1 cellular context compared by ENCODE assay signal in the genomic region with DNA sequence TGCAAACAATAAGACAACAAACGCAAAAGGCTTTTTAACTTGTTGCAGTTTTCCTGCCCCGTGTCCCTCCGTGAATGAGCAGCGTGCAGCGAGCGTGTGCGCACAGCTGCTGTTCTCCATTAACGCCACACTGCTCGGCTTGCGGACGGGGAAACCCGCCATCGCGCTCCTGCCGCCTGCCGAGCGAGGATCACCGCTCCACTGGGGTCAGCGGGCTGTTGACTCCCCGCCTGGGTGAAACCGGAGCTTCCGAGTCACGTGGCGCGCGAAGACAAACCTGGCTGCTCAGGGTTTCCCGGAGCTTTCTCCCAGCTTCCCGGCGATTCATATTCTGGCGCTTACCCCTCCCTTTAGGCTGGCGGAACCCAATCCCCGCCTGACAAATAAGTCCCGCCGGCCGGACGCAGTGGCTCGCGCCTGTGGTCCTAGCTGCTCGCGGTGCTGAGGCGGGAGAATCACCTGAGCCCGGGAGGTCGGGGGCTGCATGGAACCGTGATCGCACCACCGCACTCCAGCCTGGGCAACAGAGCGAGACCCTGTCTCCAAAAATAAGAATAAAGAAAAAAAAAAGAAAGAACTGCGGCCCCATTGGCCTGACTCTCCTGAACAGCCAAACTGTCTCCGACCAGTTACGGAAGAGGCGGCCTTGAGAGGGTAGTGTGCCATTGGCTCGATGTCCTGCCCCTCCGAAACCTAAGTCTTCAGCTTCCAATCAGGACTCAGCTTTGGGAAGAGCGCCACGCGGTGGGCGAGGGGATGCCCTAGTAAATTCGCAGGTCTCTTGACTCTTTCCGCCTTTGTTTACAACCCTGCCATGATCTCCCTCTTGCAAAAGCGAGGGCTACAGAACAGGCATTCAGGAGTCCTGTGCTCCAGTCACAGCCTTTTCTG.
TF ChIP-seq lines count a peak whose summit lies in the region.

Gene CREB3L4 (plus strand): TSS at position 794 of the 891 bp plus-strand sequence. CDS start 624 bp downstream, outside the sequence.

TF ChIP-seq in HepG2, 621 proteins besides CTCF, POLR2A, EP300 and RAD21 (continued from another document and continues in another):
- TF ChIP-seq ZNF530 (CRISPR knock-in tag; IDR thresholded peaks at IDR 0.05; ENCODE audit: low read depth) (no peak), GMEB1 (CRISPR knock-in tag; IDR thresholded peaks at IDR 0.05; ENCODE audit: borderline replicate concordance) (peak; percentile 56; the same call in 1 of the 2 replicates), KLF13 (CRISPR knock-in tag; IDR thresholded peaks at IDR 0.05) (no peak), DNMT1 (CRISPR knock-in tag; IDR thresholded peaks at IDR 0.05) (peak; percentile 52; the same call in 1 of the 2 replicates), SAP130 (CRISPR knock-in tag; IDR thresholded peaks at IDR 0.05; ENCODE audit: low read depth) (peak; percentile 92), GTF2F1 (IDR thresholded peaks at IDR 0.05; ENCODE audit: low read length) (peak; percentile 48; the same call in 1 of the 2 replicates), GLI4 (CRISPR knock-in tag; IDR thresholded peaks at IDR 0.05; ENCODE audit: borderline replicate concordance) (no peak), WIZ (CRISPR knock-in tag; IDR thresholded peaks at IDR 0.05) (no peak; the same call in 1 of the 2 replicates), BRCA1 (CRISPR knock-in tag; IDR thresholded peaks at IDR 0.05) (0 out of 2 replicates have a peak, but pooled peaks have one; percentile 84), ZNF431 (CRISPR knock-in tag; IDR thresholded peaks at IDR 0.05; ENCODE audit: borderline replicate concordance, low read depth) (peak; percentile 93), TBP (CRISPR knock-in tag; IDR thresholded peaks at IDR 0.05) (no peak), DMTF1 (CRISPR knock-in tag; IDR thresholded peaks at IDR 0.05) (0 out of 2 replicates have a peak, but pooled peaks have one; percentile 42), STAT5B (CRISPR knock-in tag; IDR thresholded peaks at IDR 0.05) (peak; percentile 41; the same call in 1 of the 2 replicates), GATAD1 (CRISPR knock-in tag; IDR thresholded peaks at IDR 0.05) (peak; percentile 43), ZNF501 (CRISPR knock-in tag; IDR thresholded peaks at IDR 0.05) (peak; percentile 98), ISX (CRISPR knock-in tag; conservative IDR thresholded peaks at IDR 0.05) (no peak), ZNF746 (CRISPR knock-in tag; IDR thresholded peaks at IDR 0.05) (peak; percentile 34), HOXA3 (CRISPR knock-in tag; IDR thresholded peaks at IDR 0.05) (peak; percentile 64; the same call in 1 of the 2 replicates), IRX3 (CRISPR knock-in tag; IDR thresholded peaks at IDR 0.05; ENCODE audit: borderline replicate concordance, low read depth) (0 out of 2 replicates have a peak, but pooled peaks have one; percentile 39), POLR2G (IDR thresholded peaks at IDR 0.05; ENCODE audit: low read depth, low read length) (peak; percentile 95), HMGA1 (CRISPR knock-in tag; conservative IDR thresholded peaks at IDR 0.05) (no peak), ZNF180 (CRISPR knock-in tag; IDR thresholded peaks at IDR 0.05; ENCODE audit: borderline replicate concordance, low read depth) (no peak), SSRP1 (CRISPR knock-in tag; IDR thresholded peaks at IDR 0.05) (no peak; the same call in 1 of the 2 replicates), SP140L (CRISPR knock-in tag; IDR thresholded peaks at IDR 0.05; ENCODE audit: borderline replicate concordance) (peak; percentile 61; the same call in 1 of the 2 replicates), KMT2A (CRISPR knock-in tag; IDR thresholded peaks at IDR 0.05) (peak; percentile 86), DR1 (CRISPR knock-in tag; IDR thresholded peaks at IDR 0.05) (peak; percentile 72), TOE1 (CRISPR knock-in tag; IDR thresholded peaks at IDR 0.05) (no peak)
- TF ChIP-seq, protein P1, sequence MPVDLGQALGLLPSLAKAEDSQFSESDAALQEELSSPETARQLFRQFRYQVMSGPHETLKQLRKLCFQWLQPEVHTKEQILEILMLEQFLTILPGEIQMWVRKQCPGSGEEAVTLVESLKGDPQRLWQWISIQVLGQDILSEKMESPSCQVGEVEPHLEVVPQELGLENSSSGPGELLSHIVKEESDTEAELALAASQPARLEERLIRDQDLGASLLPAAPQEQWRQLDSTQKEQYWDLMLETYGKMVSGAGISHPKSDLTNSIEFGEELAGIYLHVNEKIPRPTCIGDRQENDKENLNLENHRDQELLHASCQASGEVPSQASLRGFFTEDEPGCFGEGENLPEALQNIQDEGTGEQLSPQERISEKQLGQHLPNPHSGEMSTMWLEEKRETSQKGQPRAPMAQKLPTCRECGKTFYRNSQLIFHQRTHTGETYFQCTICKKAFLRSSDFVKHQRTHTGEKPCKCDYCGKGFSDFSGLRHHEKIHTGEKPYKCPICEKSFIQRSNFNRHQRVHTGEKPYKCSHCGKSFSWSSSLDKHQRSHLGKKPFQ (CRISPR knock-in tag; IDR thresholded peaks at IDR 0.05; ENCODE audit: insufficient replicate concordance), result peak; percentile 22
- TF ChIP-seq, protein P2, sequence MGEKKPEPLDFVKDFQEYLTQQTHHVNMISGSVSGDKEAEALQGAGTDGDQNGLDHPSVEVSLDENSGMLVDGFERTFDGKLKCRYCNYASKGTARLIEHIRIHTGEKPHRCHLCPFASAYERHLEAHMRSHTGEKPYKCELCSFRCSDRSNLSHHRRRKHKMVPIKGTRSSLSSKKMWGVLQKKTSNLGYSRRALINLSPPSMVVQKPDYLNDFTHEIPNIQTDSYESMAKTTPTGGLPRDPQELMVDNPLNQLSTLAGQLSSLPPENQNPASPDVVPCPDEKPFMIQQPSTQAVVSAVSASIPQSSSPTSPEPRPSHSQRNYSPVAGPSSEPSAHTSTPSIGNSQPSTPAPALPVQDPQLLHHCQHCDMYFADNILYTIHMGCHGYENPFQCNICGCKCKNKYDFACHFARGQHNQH (CRISPR knock-in tag; IDR thresholded peaks at IDR 0.05), result peak; percentile 58; the same call in 1 of the 2 replicates
- TF ChIP-seq, protein P3, sequence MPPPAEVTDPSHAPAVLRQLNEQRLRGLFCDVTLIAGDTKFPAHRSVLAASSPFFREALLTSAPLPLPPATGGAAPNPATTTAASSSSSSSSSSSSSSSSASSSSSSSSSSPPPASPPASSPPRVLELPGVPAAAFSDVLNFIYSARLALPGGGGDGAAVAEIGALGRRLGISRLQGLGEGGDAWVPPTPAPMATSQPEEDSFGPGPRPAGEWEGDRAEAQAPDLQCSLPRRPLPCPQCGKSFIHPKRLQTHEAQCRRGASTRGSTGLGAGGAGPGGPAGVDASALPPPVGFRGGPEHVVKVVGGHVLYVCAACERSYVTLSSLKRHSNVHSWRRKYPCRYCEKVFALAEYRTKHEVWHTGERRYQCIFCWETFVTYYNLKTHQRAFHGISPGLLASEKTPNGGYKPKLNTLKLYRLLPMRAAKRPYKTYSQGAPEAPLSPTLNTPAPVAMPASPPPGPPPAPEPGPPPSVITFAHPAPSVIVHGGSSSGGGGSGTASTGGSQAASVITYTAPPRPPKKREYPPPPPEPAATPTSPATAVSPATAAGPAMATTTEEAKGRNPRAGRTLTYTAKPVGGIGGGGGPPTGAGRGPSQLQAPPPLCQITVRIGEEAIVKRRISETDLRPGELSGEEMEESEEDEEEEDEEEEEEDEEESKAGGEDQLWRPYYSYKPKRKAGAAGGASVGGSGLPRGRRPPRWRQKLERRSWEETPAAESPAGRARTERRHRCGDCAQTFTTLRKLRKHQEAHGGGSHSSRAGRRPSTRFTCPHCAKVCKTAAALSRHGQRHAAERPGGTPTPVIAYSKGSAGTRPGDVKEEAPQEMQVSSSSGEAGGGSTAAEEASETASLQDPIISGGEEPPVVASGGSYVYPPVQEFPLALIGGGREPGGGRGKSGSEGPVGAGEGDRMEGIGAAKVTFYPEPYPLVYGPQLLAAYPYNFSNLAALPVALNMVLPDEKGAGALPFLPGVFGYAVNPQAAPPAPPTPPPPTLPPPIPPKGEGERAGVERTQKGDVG (CRISPR knock-in tag; IDR thresholded peaks at IDR 0.05; ENCODE audit: borderline replicate concordance), result no peak
- TF ChIP-seq, protein P4, sequence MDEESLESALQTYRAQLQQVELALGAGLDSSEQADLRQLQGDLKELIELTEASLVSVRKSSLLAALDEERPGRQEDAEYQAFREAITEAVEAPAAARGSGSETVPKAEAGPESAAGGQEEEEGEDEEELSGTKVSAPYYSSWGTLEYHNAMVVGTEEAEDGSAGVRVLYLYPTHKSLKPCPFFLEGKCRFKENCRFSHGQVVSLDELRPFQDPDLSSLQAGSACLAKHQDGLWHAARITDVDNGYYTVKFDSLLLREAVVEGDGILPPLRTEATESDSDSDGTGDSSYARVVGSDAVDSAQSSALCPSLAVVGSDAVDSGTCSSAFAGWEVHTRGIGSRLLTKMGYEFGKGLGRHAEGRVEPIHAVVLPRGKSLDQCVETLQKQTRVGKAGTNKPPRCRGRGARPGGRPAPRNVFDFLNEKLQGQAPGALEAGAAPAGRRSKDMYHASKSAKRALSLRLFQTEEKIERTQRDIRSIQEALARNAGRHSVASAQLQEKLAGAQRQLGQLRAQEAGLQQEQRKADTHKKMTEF (CRISPR knock-in tag; IDR thresholded peaks at IDR 0.05), result peak; percentile 67
- TF ChIP-seq, protein P5, sequence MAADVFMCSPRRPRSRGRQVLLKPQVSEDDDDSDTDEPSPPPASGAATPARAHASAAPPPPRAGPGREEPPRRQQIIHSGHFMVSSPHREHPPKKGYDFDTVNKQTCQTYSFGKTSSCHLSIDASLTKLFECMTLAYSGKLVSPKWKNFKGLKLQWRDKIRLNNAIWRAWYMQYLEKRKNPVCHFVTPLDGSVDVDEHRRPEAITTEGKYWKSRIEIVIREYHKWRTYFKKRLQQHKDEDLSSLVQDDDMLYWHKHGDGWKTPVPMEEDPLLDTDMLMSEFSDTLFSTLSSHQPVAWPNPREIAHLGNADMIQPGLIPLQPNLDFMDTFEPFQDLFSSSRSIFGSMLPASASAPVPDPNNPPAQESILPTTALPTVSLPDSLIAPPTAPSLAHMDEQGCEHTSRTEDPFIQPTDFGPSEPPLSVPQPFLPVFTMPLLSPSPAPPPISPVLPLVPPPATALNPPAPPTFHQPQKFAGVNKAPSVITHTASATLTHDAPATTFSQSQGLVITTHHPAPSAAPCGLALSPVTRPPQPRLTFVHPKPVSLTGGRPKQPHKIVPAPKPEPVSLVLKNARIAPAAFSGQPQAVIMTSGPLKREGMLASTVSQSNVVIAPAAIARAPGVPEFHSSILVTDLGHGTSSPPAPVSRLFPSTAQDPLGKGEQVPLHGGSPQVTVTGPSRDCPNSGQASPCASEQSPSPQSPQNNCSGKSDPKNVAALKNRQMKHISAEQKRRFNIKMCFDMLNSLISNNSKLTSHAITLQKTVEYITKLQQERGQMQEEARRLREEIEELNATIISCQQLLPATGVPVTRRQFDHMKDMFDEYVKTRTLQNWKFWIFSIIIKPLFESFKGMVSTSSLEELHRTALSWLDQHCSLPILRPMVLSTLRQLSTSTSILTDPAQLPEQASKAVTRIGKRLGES (CRISPR knock-in tag; IDR thresholded peaks at IDR 0.05; ENCODE audit: borderline replicate concordance), result no peak
